9 cellular contexts compared by ENCODE assay signal in genomic region chr2:226756131-226756530, GRCh38. TPM values are rescaled to one million over a fixed set of nuclear protein-coding genes. Genes with fewer than 3 reads are reported as not detected.
DNase-seq lines count a peak whose midpoint lies in the region; FAIRE-seq lines count a peak whose summit lies in the region.
"Had no signal": no experiment of that assay in that cellular context is flagged by ENCODE, and none has a peak within 500 bp of the region (broad histone marks: within the 10 kb centered on the region; RNA-seq: fewer than 3 reads in every experiment).

No MANE protein-coding gene starts in this region.

- DNase-seq in ELR (ENCODE audit: low read depth) (peak; percentile 93), RCC 7860 (ENCODE audit: low spot score) (peak; percentile 90), fibroblast of gingiva (ENCODE audit: low read depth) (peak; percentile 60), renal cortical epithelial cell (ENCODE audit: low read depth) (peak; percentile 91), frontal cortex (ENCODE audit: low spot score in 2 of 2) (no peak), NCI-H524 (lab: John Stamatoyannopoulos, UW) (no peak)
- DNase-seq in effector CD4-positive, alpha-beta T cell, result no peak
- no peak for DNase-seq in activated naive CD4-positive, alpha-beta T cell (lab: John Stamatoyannopoulos, UW)
- DNase-seq: NCI-H2171 had no signal

- FAIRE-seq in RCC 7860 (lab: Jason Lieb, UNC), result peak; percentile 94
- FAIRE-seq in frontal cortex (lab: Jason Lieb, UNC), result no peak

RNA-seq across cellular contexts. Expression of gene IRS1, which starts 43.5 kb away (rescaled TPM):
- total RNA-seq in renal cortical epithelial cell, result 7.3 and 34.0 TPM in 2 replicates
- total RNA-seq in frontal cortex, result 11.8 TPM

Comparison
In these comparisons a context has a peak if more than half of its experiments do, and no peak if none do; other contexts are left out.
1. DNase-seq: peak in ELR (single experiment), RCC 7860 (single experiment), fibroblast of gingiva (single experiment) and renal cortical epithelial cell (single experiment); none in effector CD4-positive, alpha-beta T cell (single experiment), frontal cortex (0 of 2), activated naive CD4-positive, alpha-beta T cell (0 of 4) and NCI-H524 (0 of 2).